ENCODE assay signal across 8 cellular contexts in genomic region chr19:51571599-51571998, GRCh38. TPM values are rescaled to one million over a fixed set of nuclear protein-coding genes. Genes with fewer than 3 reads are reported as not detected.
DNase-seq lines count a peak whose midpoint lies in the region; ATAC-seq lines count a peak whose summit lies in the region.

No MANE protein-coding gene starts in this region.

- peaks cover 25% of the 10 kb centered on the region for H3K4me1 Mint-ChIP-seq in activated CD8-positive, alpha-beta T cell treated with anti-CD3 and anti-CD28 coated beads, Interleukin-2, amount 10 ng/mL, durations not matched to agents 7 days and 5 days (ENCODE audit: low read depth)
- peaks cover 20 to 28% of the 10 kb centered on the region in 2 donors for H3K4me1 Mint-ChIP-seq in stimulated activated naive B cell treated with anti-CD40 and anti-IgM and Interleukin-4, amounts not matched to agents 10 μg/mL and 1 μg/mL and 100 μg/mL, for 72 hours

- peak overlapping the region; percentile 82 for H3K4me3 ChIP-seq in iPS-18c (ENCODE audit: insufficient read depth, low read depth, low read length)

- peaks cover 8% of the 10 kb centered on the region for H3K27me3 Mint-ChIP-seq in activated CD8-positive, alpha-beta T cell treated with anti-CD3 and anti-CD28 coated beads, Interleukin-2, amount 10 ng/mL, durations not matched to agents 7 days and 5 days (ENCODE audit: low read depth)
- no peaks in the 10 kb centered on the region for H3K27me3 Mint-ChIP-seq in stimulated activated naive B cell treated with anti-CD40 and anti-IgM and Interleukin-4, amounts not matched to agents 10 μg/mL and 1 μg/mL and 100 μg/mL, for 72 hours

- no peaks in the 10 kb centered on the region for H3K9me3 Mint-ChIP-seq in activated CD8-positive, alpha-beta T cell treated with anti-CD3 and anti-CD28 coated beads, Interleukin-2, amount 10 ng/mL, durations not matched to agents 7 days and 5 days (ENCODE audit: insufficient read depth)
- no peaks in the 10 kb centered on the region for H3K9me3 Mint-ChIP-seq in stimulated activated naive B cell treated with anti-CD40 and anti-IgM and Interleukin-4, amounts not matched to agents 10 μg/mL and 1 μg/mL and 100 μg/mL, for 72 hours

- DNase-seq in activated CD8-positive, alpha-beta T cell treated with anti-CD3 and anti-CD28 coated beads, Interleukin-2, amount 10 ng/mL, durations not matched to agents 7 days and 5 days: no peak
- DNase-seq in stimulated activated naive B cell treated with anti-CD40 and anti-IgM and Interleukin-4, amounts not matched to agents 10 μg/mL and 1 μg/mL and 100 μg/mL, for 72 hours: no peak
- no peak for DNase-seq in DMS53 treated with DMSO at 0.1 percent for 48 hours (lab: John Stamatoyannopoulos, UW; ENCODE audit: unreplicated experiment)
- no peak for DNase-seq in activated CD8-positive, alpha-beta memory T cell treated with anti-CD3 and anti-CD28 coated beads, Interleukin-2, amount 50 U/mL, for 4 hours
- DNase-seq in activated CD4-positive, alpha-beta T cell treated with anti-CD3 and anti-CD28 coated beads for 48 hours: no peak

- H3K36me3 Mint-ChIP-seq in activated CD8-positive, alpha-beta T cell treated with anti-CD3 and anti-CD28 coated beads, Interleukin-2, amount 10 ng/mL, durations not matched to agents 7 days and 5 days (ENCODE audit: low read depth): peaks cover 23% of the 10 kb centered on the region
- peaks cover 18 to 20% of the 10 kb centered on the region in 2 donors for H3K36me3 Mint-ChIP-seq in stimulated activated naive B cell treated with anti-CD40 and anti-IgM and Interleukin-4, amounts not matched to agents 10 μg/mL and 1 μg/mL and 100 μg/mL, for 72 hours

- POLR2A ChIA-PET in activated CD8-positive, alpha-beta T cell treated with anti-CD3 and anti-CD28 coated beads, Interleukin-2, amount 10 ng/mL, durations not matched to agents 7 days and 5 days (lab: Charles Lee): no interaction called here

- H3K27ac Mint-ChIP-seq in activated CD8-positive, alpha-beta T cell treated with anti-CD3 and anti-CD28 coated beads, Interleukin-2, amount 10 ng/mL, durations not matched to agents 7 days and 5 days: peak overlapping the region; percentile 76
- H3K27ac Mint-ChIP-seq in stimulated activated naive B cell treated with anti-CD40 and anti-IgM and Interleukin-4, amounts not matched to agents 10 μg/mL and 1 μg/mL and 100 μg/mL, for 72 hours: peak overlapping the region; percentile 96

- no peaks in the 10 kb centered on the region for H3K9me3 ChIP-seq in iPS-18c (ENCODE audit: control insufficient read depth, insufficient read depth, low read length)

- H3K4me3 Mint-ChIP-seq in activated CD8-positive, alpha-beta T cell treated with anti-CD3 and anti-CD28 coated beads, Interleukin-2, amount 10 ng/mL, durations not matched to agents 7 days and 5 days: peak overlapping the region; percentile 97
- H3K4me3 Mint-ChIP-seq in stimulated activated naive B cell treated with anti-CD40 and anti-IgM and Interleukin-4, amounts not matched to agents 10 μg/mL and 1 μg/mL and 100 μg/mL, for 72 hours: peak overlapping the region; percentile 94 to 100

- CTCF ChIA-PET in activated CD8-positive, alpha-beta T cell treated with anti-CD3 and anti-CD28 coated beads, Interleukin-2, amount 10 ng/mL, durations not matched to agents 7 days and 5 days (lab: Charles Lee): interaction anchor here (0.8 to 1.3 kb wide), 2 partner anchors 17 to 56 kb away, joined by 3 to 5 read pairs; no protein-coding TSS in a partner anchor

- ATAC-seq in HG03432 (IDR thresholded peaks at IDR 0.05; ENCODE audit: unreplicated experiment): peak; percentile 14
- ATAC-seq in activated CD8-positive, alpha-beta T cell treated with anti-CD3 and anti-CD28 coated beads, Interleukin-2, amount 10 ng/mL, durations not matched to agents 7 days and 5 days: no peak
- peak in 1 of 2 donors; percentile 26 for ATAC-seq in stimulated activated naive B cell treated with anti-CD40 and anti-IgM and Interleukin-4, amounts not matched to agents 10 μg/mL and 1 μg/mL and 100 μg/mL, for 72 hours (replicated peaks)
- no peak for ATAC-seq in HG02623 (IDR thresholded peaks at IDR 0.05; ENCODE audit: unreplicated experiment)

RNA-seq across cellular contexts. Expression of gene ZNF175, which starts 0.5 kb away (rescaled TPM):
- total RNA-seq in activated CD8-positive, alpha-beta T cell treated with anti-CD3 and anti-CD28 coated beads, Interleukin-2, amount 10 ng/mL, durations not matched to agents 7 days and 5 days: 1 to 10 TPM; 8.4 to 9.7 TPM

RNA-seq across cellular contexts. Expression of gene SIGLEC6, which starts 40.1 kb away (rescaled TPM):
- under 1 TPM in 1 of 2 experiments, not detected in 1; 0.29 TPM for total RNA-seq in activated CD8-positive, alpha-beta T cell treated with anti-CD3 and anti-CD28 coated beads, Interleukin-2, amount 10 ng/mL, durations not matched to agents 7 days and 5 days

RNA-seq across cellular contexts. Expression of gene SIGLEC5, which starts 58.6 kb away (rescaled TPM):
- not detected for total RNA-seq in activated CD8-positive, alpha-beta T cell treated with anti-CD3 and anti-CD28 coated beads, Interleukin-2, amount 10 ng/mL, durations not matched to agents 7 days and 5 days
